In the genomic region with DNA sequence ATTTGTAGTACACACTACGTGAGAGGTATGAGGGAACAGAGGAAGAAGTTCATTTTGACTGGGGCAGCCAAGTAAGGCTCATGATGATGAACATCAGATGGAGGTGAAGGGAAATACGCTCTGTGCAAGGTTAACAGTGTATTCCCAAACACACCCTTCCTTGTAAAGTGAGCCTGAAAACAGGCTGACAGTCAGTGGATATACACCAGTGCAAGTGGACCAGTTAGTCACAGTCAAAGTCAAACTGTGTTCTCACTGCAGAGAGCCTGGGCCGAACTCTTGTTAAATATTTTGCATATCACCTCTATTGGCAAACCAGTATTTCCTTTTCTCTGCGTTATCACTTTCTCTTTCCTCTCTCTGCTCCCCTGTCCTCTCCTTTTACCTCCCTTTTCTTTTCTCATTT, we compare ENCODE assay signal across 10 cellular contexts. TPM values are rescaled to one million over a fixed set of nuclear protein-coding genes. Genes with fewer than 3 reads are reported as not detected.
DNase-seq lines count a peak whose midpoint lies in the region; ATAC-seq and TF ChIP-seq lines count a peak whose summit lies in the region.
"Had no signal": no experiment of that assay in that cellular context is flagged by ENCODE, and none has a peak within 500 bp of the region (broad histone marks: within the 10 kb centered on the region; RNA-seq: fewer than 3 reads in every experiment).

No MANE protein-coding gene starts in this region.

- TF ChIP-seq POLR2A in testis (IDR thresholded peaks at IDR 0.05) = no peak

- WGBS in testis, 2 donors = 70 to 77% methylated on average over 4 of the region's 4 CpGs

- intact Hi-C loops in testis (cut with DNase I; ENCODE audit: low total_unique reads) = no loop called here

- H3K36me3 ChIP-seq in testis (ENCODE audit: low read depth, missing control alignments) = no peaks in the 10 kb centered on the region

- H3K4me3 ChIP-seq in GM12865 (ENCODE audit: low read depth, low read length) (no peak overlapping the region), testis (no peak overlapping the region)
- H3K4me3 ChIP-seq: PC-9 had no signal

- ATAC-seq in GM19438 (IDR thresholded peaks at IDR 0.05; ENCODE audit: low read depth, unreplicated experiment) = peak; percentile 73
- ATAC-seq in HG03135 (IDR thresholded peaks at IDR 0.05; ENCODE audit: unreplicated experiment) = peak; percentile 75
- peak; percentile 43 to 91 for ATAC-seq in activated naive CD4-positive, alpha-beta T cell treated with anti-CD3 and anti-CD28 coated beads, Interleukin-2, amount 50 U/mL, for 72 hours

- no peaks in the 10 kb centered on the region for H3K4me1 ChIP-seq in testis

- TF ChIP-seq CTCF in GM12865 (IDR thresholded peaks at IDR 0.05; ENCODE audit: insufficient read depth, low read depth, low read length, missing control alignments) (no peak), testis (IDR thresholded peaks at IDR 0.05) (no peak)

- no peaks in the 10 kb centered on the region for H3K9me3 ChIP-seq in testis

- DNase-seq in GM12865 (ENCODE audit: low read depth) (peak; percentile 70), SKM-1 treated with dmso at 0.1 percent for 144 hours (lab: John Stamatoyannopoulos, UW; ENCODE audit: unreplicated experiment) (no peak), EL (no peak), testis (no peak), UCSD-AML1 (lab: John Stamatoyannopoulos, UW; ENCODE audit: unreplicated experiment) (no peak)
- DNase-seq in activated naive CD4-positive, alpha-beta T cell treated with anti-CD3 and anti-CD28 coated beads, Interleukin-2, amount 50 U/mL, for 72 hours (ENCODE audit: low spot score in 2 of 2) = no peak
- DNase-seq: PC-9; stimulated activated CD4-positive, alpha-beta T cell treated with anti-CD3 and anti-CD28 coated beads, Interleukin-4, amount 100 ng/mL, for 24 hours had no signal

- no peak overlapping the region for H3K27ac ChIP-seq in testis
- H3K27ac ChIP-seq: PC-9 had no signal

- peaks cover 0 to 10% of the 10 kb centered on the region in 2 donors for H3K36me3 Mint-ChIP-seq in activated naive CD4-positive, alpha-beta T cell treated with anti-CD3 and anti-CD28 coated beads, Interleukin-2, amount 50 U/mL, for 72 hours

- peaks cover 5 to 6% of the 10 kb centered on the region in 2 donors for H3K9me3 Mint-ChIP-seq in activated naive CD4-positive, alpha-beta T cell treated with anti-CD3 and anti-CD28 coated beads, Interleukin-2, amount 50 U/mL, for 72 hours

- no peaks in the 10 kb centered on the region for H3K27me3 ChIP-seq in testis

- peak overlapping the region; percentile 63 to 81 for H3K27ac Mint-ChIP-seq in activated naive CD4-positive, alpha-beta T cell treated with anti-CD3 and anti-CD28 coated beads, Interleukin-2, amount 50 U/mL, for 72 hours

RNA-seq across cellular contexts. Expression of a gene that starts 23.4 kb away (rescaled TPM):
- 10 to 100 TPM; 81.2 to 82.9 TPM for total RNA-seq in activated naive CD4-positive, alpha-beta T cell treated with anti-CD3 and anti-CD28 coated beads, Interleukin-2, amount 50 U/mL, for 72 hours
- 1 to 10 TPM in 1 of 2 donors, under 1 TPM in 1; 0.39 to 1.2 TPM for total RNA-seq in testis
- polyA plus RNA-seq in testis (ENCODE audit: insufficient read depth, low read depth, low replicate concordance) = 2.5 TPM
- total RNA-seq: PC-9 had no signal

Comparison
In these comparisons a context has a peak if more than half of its experiments do, and no peak if none do; other contexts are left out.
1. RNA of a gene that starts 23.4 kb away (total RNA-seq): 81.2 to 82.9 TPM in activated naive CD4-positive, alpha-beta T cell treated with anti-CD3 and anti-CD28 coated beads, Interleukin-2, amount 50 U/mL, for 72 hours; 0.39 to 1.2 TPM in testis; every median in the first group is over 10 times any median in the second.
2. Peak in every context shown above with its lines, with median percentiles within 50 percentile points of each other: ATAC-seq.